ENCODE assay signal across 25 cellular contexts in the genomic region with DNA sequence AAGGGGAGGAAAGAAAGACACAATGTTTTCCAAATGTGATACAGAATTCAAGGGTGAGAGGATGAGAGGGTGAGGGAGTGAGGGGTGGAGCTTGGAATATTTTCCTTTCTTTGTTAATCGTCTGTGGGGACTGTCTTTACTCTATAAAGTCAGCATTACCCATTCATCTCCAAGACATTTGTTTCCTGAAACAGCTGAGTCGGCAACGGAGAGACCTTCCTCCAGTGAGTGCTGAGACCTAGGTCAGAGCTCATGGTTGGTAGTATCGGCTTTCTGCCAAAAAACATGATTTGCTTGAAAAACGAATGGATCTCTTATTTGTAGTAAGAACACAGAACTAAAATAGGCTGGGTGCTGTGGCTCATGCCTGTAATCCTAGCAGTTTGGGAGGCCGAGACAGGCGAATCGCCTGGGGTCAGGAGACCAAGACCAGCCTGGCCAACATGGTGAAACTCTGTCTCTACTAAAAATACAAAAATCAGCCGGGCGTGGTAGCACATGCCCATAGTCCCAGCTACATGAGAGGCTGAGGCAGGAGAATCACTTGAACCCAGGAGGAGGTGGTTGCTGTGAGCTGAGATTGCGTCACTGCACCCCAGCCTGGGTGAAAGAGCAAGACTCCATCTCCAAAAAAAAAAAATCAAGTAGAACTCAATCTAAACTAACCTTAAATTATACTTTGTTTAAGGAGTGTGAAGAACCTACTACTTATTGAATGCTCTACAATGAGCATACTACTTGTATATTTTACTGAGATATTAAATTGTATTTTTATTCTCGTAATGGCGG. TPM values are rescaled to one million over a fixed set of nuclear protein-coding genes. Genes with fewer than 3 reads are reported as not detected.
DNase-seq lines count a peak whose midpoint lies in the region; ATAC-seq and TF ChIP-seq lines count a peak whose summit lies in the region.
"Had no signal": no experiment of that assay in that cellular context is flagged by ENCODE, and none has a peak within 500 bp of the region (broad histone marks: within the 10 kb centered on the region; RNA-seq: fewer than 3 reads in every experiment).

No MANE protein-coding gene starts in this region.

- H3K27me3 ChIP-seq in thyroid gland, result no peaks in the 10 kb centered on the region
- H3K27me3 ChIP-seq: hepatocyte, right atrium auricular region had no signal

- intact Hi-C loops in mucosa of descending colon (cut with DNase I, micrococcal nuclease) (no loop called here), thyroid gland (cut with DNase I) (no loop called here)

- H3K27ac ChIP-seq in thyroid gland, result peak overlapping the region; percentile 33 to 45 (median 44)
- H3K27ac ChIP-seq: hepatocyte, lower lobe of right lung, right atrium auricular region had no signal

- no peak for TF ChIP-seq POLR2A in thyroid gland (IDR thresholded peaks at IDR 0.05)

- no peaks in the 10 kb centered on the region for H3K9me3 Mint-ChIP-seq in activated CD8-positive, alpha-beta memory T cell treated with anti-CD3 and anti-CD28 coated beads, Interleukin-2, amount 10 ng/mL, durations not matched to agents 7 days and 5 days (ENCODE audit: low read depth)
- H3K9me3 Mint-ChIP-seq: activated CD4-positive, alpha-beta memory T cell treated with anti-CD3 and anti-CD28 coated beads for 36 hours; CD4-positive, alpha-beta T cell had no signal

- ATAC-seq in mucosa of descending colon, result peak; percentile 25
- ATAC-seq in activated CD8-positive, alpha-beta memory T cell treated with anti-CD3 and anti-CD28 coated beads, Interleukin-2, amount 10 ng/mL, durations not matched to agents 7 days and 5 days, result no peak
- ATAC-seq: lower lobe of right lung, Right ventricle myocardium inferior had no signal

- H3K27ac Mint-ChIP-seq in activated CD8-positive, alpha-beta memory T cell treated with anti-CD3 and anti-CD28 coated beads, Interleukin-2, amount 10 ng/mL, durations not matched to agents 7 days and 5 days, result no peak overlapping the region
- H3K27ac Mint-ChIP-seq: activated CD4-positive, alpha-beta memory T cell treated with anti-CD3 and anti-CD28 coated beads for 36 hours; CD4-positive, alpha-beta T cell had no signal

- H3K9me3 ChIP-seq in mucosa of descending colon (no peaks in the 10 kb centered on the region), thyroid gland (no peaks in the 10 kb centered on the region)
- H3K9me3 ChIP-seq: lower lobe of right lung, right atrium auricular region had no signal

- DNase-seq in LHCN-M2 (ENCODE audit: low read depth) (peak; percentile 22), choroid plexus epithelial cell (ENCODE audit: low read depth) (peak; percentile 62), mucosa of descending colon (no peak), thyroid gland (peak; percentile 39 to 55), NCI-H69 (lab: John Stamatoyannopoulos, UW) (no peak), NCI-H510A treated with DMSO at 0.1 percent for 48 hours (lab: John Stamatoyannopoulos, UW) (no peak)
- no peak for DNase-seq in effector CD4-positive, alpha-beta T cell
- no peak for DNase-seq in activated CD8-positive, alpha-beta memory T cell treated with anti-CD3 and anti-CD28 coated beads, Interleukin-2, amount 10 ng/mL, durations not matched to agents 7 days and 5 days
- DNase-seq: activated CD4-positive, alpha-beta memory T cell treated with anti-CD3 and anti-CD28 coated beads for 36 hours; activated CD4-positive, CD25-positive, alpha-beta regulatory T cell; activated naive CD4-positive, alpha-beta T cell treated with Interleukin-2 at 50 U/mL for 16 hours; caudate nucleus; CD4-positive, alpha-beta T cell; DMS153; erythroblast; KBM-7; lower lobe of right lung; NCI-H524 treated with DMSO at 0.1 percent for 48 hours; occipital lobe; stimulated activated CD8-positive, alpha-beta memory T cell treated with anti-CD3 and anti-CD28 coated beads, Interleukin-4, amount 100 ng/mL, for 48 hours had no signal

- peaks cover 10% of the 10 kb centered on the region for H3K4me1 ChIP-seq in mucosa of descending colon (ENCODE audit: low read depth)
- peaks cover 9% of the 10 kb centered on the region in 2 donors for H3K4me1 ChIP-seq in thyroid gland
- H3K4me1 ChIP-seq: lower lobe of right lung, right atrium auricular region had no signal

- H3K4me3 ChIP-seq in choroid plexus epithelial cell (ENCODE audit: low read depth, low read length) (no peak overlapping the region), mucosa of descending colon (no peak overlapping the region), thyroid gland (replicated peaks in 1 of 3) (no peak overlapping the region)
- H3K4me3 ChIP-seq: hepatocyte, lower lobe of right lung, right atrium auricular region had no signal

- H3K36me3 Mint-ChIP-seq in activated CD8-positive, alpha-beta memory T cell treated with anti-CD3 and anti-CD28 coated beads, Interleukin-2, amount 10 ng/mL, durations not matched to agents 7 days and 5 days, result no peaks in the 10 kb centered on the region
- H3K36me3 Mint-ChIP-seq: activated CD4-positive, alpha-beta memory T cell treated with anti-CD3 and anti-CD28 coated beads for 36 hours had no signal

- no peak overlapping the region for H3K4me3 Mint-ChIP-seq in activated CD8-positive, alpha-beta memory T cell treated with anti-CD3 and anti-CD28 coated beads, Interleukin-2, amount 10 ng/mL, durations not matched to agents 7 days and 5 days
- H3K4me3 Mint-ChIP-seq: activated CD4-positive, alpha-beta memory T cell treated with anti-CD3 and anti-CD28 coated beads for 36 hours; CD4-positive, alpha-beta T cell had no signal

- peaks cover 36% of the 10 kb centered on the region for H3K27me3 Mint-ChIP-seq in activated CD8-positive, alpha-beta memory T cell treated with anti-CD3 and anti-CD28 coated beads, Interleukin-2, amount 10 ng/mL, durations not matched to agents 7 days and 5 days

- no peak for TF ChIP-seq CTCF in choroid plexus epithelial cell (conservative IDR thresholded peaks at IDR 0.05; ENCODE audit: low read depth, low read length)
- TF ChIP-seq CTCF in mucosa of descending colon (IDR thresholded peaks at IDR 0.05), result no peak
- TF ChIP-seq CTCF in thyroid gland (IDR thresholded peaks at IDR 0.05), result no peak

- 35 to 51% methylated on average over 13 of the region's 13 CpGs for WGBS in thyroid gland, 2 donors

- H3K36me3 ChIP-seq in mucosa of descending colon (ENCODE audit: low read depth) (no peaks in the 10 kb centered on the region), thyroid gland (no peaks in the 10 kb centered on the region)
- H3K36me3 ChIP-seq: lower lobe of right lung, right atrium auricular region had no signal

- H3K4me1 Mint-ChIP-seq in activated CD8-positive, alpha-beta memory T cell treated with anti-CD3 and anti-CD28 coated beads, Interleukin-2, amount 10 ng/mL, durations not matched to agents 7 days and 5 days, result no peaks in the 10 kb centered on the region

- CTCF ChIA-PET in activated CD8-positive, alpha-beta memory T cell treated with anti-CD3 and anti-CD28 coated beads, Interleukin-2, amount 10 ng/mL, durations not matched to agents 7 days and 5 days (lab: Charles Lee), result no interaction called here

RNA-seq across cellular contexts. Expression of a gene that starts 30.3 kb away (rescaled TPM):
- total RNA-seq in LHCN-M2 (2014; rRNA removed) (not detected in 2 replicates), mucosa of descending colon (10 to 100 TPM; 15.1 to 42.6 (median 41.0) TPM), thyroid gland (not detected)
- polyA plus RNA-seq in LHCN-M2 (2012), result not detected
- not detected for total RNA-seq in activated CD8-positive, alpha-beta memory T cell treated with anti-CD3 and anti-CD28 coated beads, Interleukin-2, amount 10 ng/mL, durations not matched to agents 7 days and 5 days
- total RNA-seq: activated CD4-positive, alpha-beta memory T cell treated with anti-CD3 and anti-CD28 coated beads for 36 hours; CD4-positive, alpha-beta T cell; frontal cortex; lower lobe of right lung; myocyte; occipital lobe; right atrium auricular region; Right ventricle myocardium inferior had no signal

RNA-seq across cellular contexts. Expression of a gene that starts 36.8 kb away (rescaled TPM):
- total RNA-seq in LHCN-M2 (2014; rRNA removed) (4.0 and 4.4 TPM in 2 replicates), mucosa of descending colon (10 to 100 TPM in 2 of 3 donors, 1 to 10 TPM in 1; 7.8 to 15.4 (median 11.6) TPM), thyroid gland (1 to 10 TPM; 5.8 to 8.2 (median 6.7) TPM)
- polyA plus RNA-seq in LHCN-M2 (2012), result 2.1 TPM
- total RNA-seq in activated CD8-positive, alpha-beta memory T cell treated with anti-CD3 and anti-CD28 coated beads, Interleukin-2, amount 10 ng/mL, durations not matched to agents 7 days and 5 days, result 1 to 10 TPM; 7.3 to 8.1 TPM

RNA-seq across cellular contexts. Expression of a gene that starts 45.6 kb away (rescaled TPM):
- total RNA-seq in LHCN-M2 (2014; rRNA removed), result 19.8 and 20.6 TPM in 2 replicates
- 12.2 TPM for polyA plus RNA-seq in LHCN-M2 (2012)
- 10 to 100 TPM; 27.9 to 42.8 (median 31.9) TPM for total RNA-seq in mucosa of descending colon
- 10 to 100 TPM; 34.3 to 67.7 (median 61.4) TPM for total RNA-seq in thyroid gland
- total RNA-seq in activated CD8-positive, alpha-beta memory T cell treated with anti-CD3 and anti-CD28 coated beads, Interleukin-2, amount 10 ng/mL, durations not matched to agents 7 days and 5 days, result 10 to 100 TPM; 18.4 to 18.6 TPM

Comparison
In these comparisons a context has a peak if more than half of its experiments do, and no peak if none do; other contexts are left out.
1. DNase-seq: peak in LHCN-M2 (single experiment), choroid plexus epithelial cell (single experiment) and thyroid gland (2 of 2); none in mucosa of descending colon (0 of 3), effector CD4-positive, alpha-beta T cell (single experiment), activated CD8-positive, alpha-beta memory T cell treated with anti-CD3 and anti-CD28 coated beads, Interleukin-2, amount 10 ng/mL, durations not matched to agents 7 days and 5 days (single experiment), NCI-H69 (single experiment) and NCI-H510A treated with DMSO at 0.1 percent for 48 hours (single experiment).
2. RNA of a gene that starts 30.3 kb away (total RNA-seq): 15.1 to 42.6 TPM in mucosa of descending colon; not detected in LHCN-M2, not detected in thyroid gland and not detected in activated CD8-positive, alpha-beta memory T cell treated with anti-CD3 and anti-CD28 coated beads, Interleukin-2, amount 10 ng/mL, durations not matched to agents 7 days and 5 days; every median in the first group is over 10 times any median in the second.